Comparison of ENCODE assay signal across 8 cellular contexts in the genomic region with DNA sequence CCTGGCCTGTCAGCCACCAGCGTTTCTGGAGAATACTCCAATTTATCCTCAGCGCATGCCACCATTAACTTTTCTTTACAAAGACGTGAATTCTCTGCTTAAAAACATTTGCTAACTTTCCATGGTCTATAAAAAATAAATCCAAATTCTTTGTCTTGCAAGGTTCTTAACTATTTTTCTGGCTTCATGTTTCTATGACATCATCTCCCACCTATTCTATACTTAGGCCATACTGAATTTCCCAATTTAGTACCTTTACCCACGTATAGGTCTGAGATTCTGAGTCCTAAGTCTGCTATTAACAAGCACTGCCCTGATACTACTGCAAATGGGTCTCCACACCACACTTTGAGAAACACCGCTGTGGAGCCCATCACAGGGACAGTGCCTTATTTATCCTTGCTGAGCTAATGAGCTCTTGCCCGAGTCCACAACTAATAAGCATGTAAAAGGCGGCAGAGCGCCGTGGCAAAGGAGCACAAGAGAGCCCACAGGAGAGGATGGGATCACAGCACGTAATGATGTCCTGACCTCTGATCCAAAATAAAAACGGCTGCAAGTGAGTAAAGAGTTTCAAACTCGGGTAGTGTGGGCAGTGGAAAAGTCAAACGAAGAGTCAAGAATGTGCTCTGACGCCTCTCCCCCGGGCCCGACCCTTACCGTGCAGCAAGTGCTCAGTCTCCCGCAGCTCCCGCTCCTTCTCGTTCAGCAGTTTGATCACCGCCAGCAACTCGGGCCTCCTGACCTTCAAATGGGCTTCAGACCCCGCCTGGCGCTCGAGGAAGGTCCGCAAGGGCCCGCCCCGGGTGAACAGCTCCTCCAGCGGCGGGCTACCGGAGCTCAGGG. TPM values are rescaled to one million over a fixed set of nuclear protein-coding genes. Genes with fewer than 3 reads are reported as not detected.
DNase-seq lines count a peak whose midpoint lies in the region; ATAC-seq, FAIRE-seq and TF ChIP-seq lines count a peak whose summit lies in the region.

No MANE protein-coding gene starts in this region.

- peak overlapping the region; percentile 70 for H3K9ac ChIP-seq in neural cell (ENCODE audit: low read length)

- TF ChIP-seq CTCF in VCaP (conservative IDR thresholded peaks at IDR 0.05) (no peak), esophagus muscularis mucosa (IDR thresholded peaks at IDR 0.05) (no peak), neural cell (IDR thresholded peaks at IDR 0.05; ENCODE audit: poor library complexity, severe bottlenecking) (no peak)

- no peaks in the 10 kb centered on the region for H3K9me3 ChIP-seq in CD4-positive, alpha-beta memory T cell (ENCODE audit: control insufficient read depth in 1 of 2, low read length in 2 of 2)
- H3K9me3 ChIP-seq in esophagus muscularis mucosa, result no peaks in the 10 kb centered on the region
- no peaks in the 10 kb centered on the region for H3K9me3 ChIP-seq in neural cell (ENCODE audit: low read length)

- TF ChIP-seq EP300 in esophagus muscularis mucosa (IDR thresholded peaks at IDR 0.05) (no peak), neural cell (conservative IDR thresholded peaks at IDR 0.05; ENCODE audit: poor library complexity, severe bottlenecking) (no peak)

- H3K27me3 Mint-ChIP-seq in CD4-positive, alpha-beta memory T cell, result no peaks in the 10 kb centered on the region

- H2AFZ ChIP-seq in neural cell (ENCODE audit: low read depth, low read length), result peak overlapping the region; percentile 54

- 6% methylated on average over 15 of the region's 31 CpGs for WGBS in esophagus muscularis mucosa

- peak overlapping the region; percentile 82 to 95 (median 93) for H3K27ac Mint-ChIP-seq in CD4-positive, alpha-beta memory T cell

- peak overlapping the region; percentile 84 for H3K4me2 ChIP-seq in neural cell (ENCODE audit: low read length)

- H3K27ac ChIP-seq in CD4-positive, alpha-beta memory T cell (ENCODE audit: low read depth, low read length), result peak overlapping the region; percentile 82
- H3K27ac ChIP-seq in VCaP, result peak overlapping the region; percentile 87
- peak overlapping the region; percentile 86 to 90 (median 88) for H3K27ac ChIP-seq in esophagus muscularis mucosa (replicated peaks in 1 of 4)
- H3K27ac ChIP-seq in neural cell (ENCODE audit: low read length), result peak overlapping the region; percentile 51

- intact Hi-C loops in CD4-positive, alpha-beta memory T cell (cut with micrococcal nuclease), result loop anchor here (2.0 to 10.0 kb wide), 3 partner anchors 19 to 1733 kb away; a partner anchor contains a TSS
- intact Hi-C loops in esophagus muscularis mucosa (cut with DNase I), result no loop called here

- H3F3A ChIP-seq in neural cell (ENCODE audit: insufficient read depth, low read length, poor library complexity, severe bottlenecking), result peaks cover 6% of the 10 kb centered on the region

- peak overlapping the region; percentile 89 to 92 for H3K4me3 ChIP-seq in CD4-positive, alpha-beta memory T cell (ENCODE audit: low read length in 2 of 2)
- H3K4me3 ChIP-seq in esophagus muscularis mucosa (peak overlapping the region; percentile 74 to 84 (median 76)), neural cell (ENCODE audit: low read length) (peak overlapping the region; percentile 84)

- peak in 2 of 5 donors; percentile 5 to 35 for DNase-seq in CD4-positive, alpha-beta memory T cell
- no peak for DNase-seq in GM19239 (ENCODE audit: insufficient read length, low spot score)
- DNase-seq in esophagus muscularis mucosa (ENCODE audit: extremely low spot score), result no peak
- no peak for DNase-seq in amniotic stem cell (lab: John Stamatoyannopoulos, UW)
- no peak for DNase-seq in NCI-H187 treated with DMSO at 0.1 percent for 48 hours (lab: John Stamatoyannopoulos, UW)

- peaks cover 53% of the 10 kb centered on the region for H3K79me2 ChIP-seq in neural cell (replicated peaks; ENCODE audit: insufficient read depth, low read length)

- peaks cover 43% of the 10 kb centered on the region for H3K4me1 ChIP-seq in CD4-positive, alpha-beta memory T cell (ENCODE audit: insufficient read depth, low read length)
- H3K4me1 ChIP-seq in esophagus muscularis mucosa, result peaks cover 29 to 43% (median 39%) of the 10 kb centered on the region in 4 donors

- no peak for TF ChIP-seq RAD21 in neural cell (conservative IDR thresholded peaks at IDR 0.05)

- no peaks in the 10 kb centered on the region for H3K9me3 Mint-ChIP-seq in CD4-positive, alpha-beta memory T cell

- ATAC-seq in HG03354 (IDR thresholded peaks at IDR 0.05; ENCODE audit: poor library complexity, severe bottlenecking, unreplicated experiment), result peak; percentile 33

- H4K20me1 ChIP-seq in neural cell (ENCODE audit: insufficient read depth), result no peaks in the 10 kb centered on the region

- H3K4me1 Mint-ChIP-seq in CD4-positive, alpha-beta memory T cell, result peaks cover 35 to 54% (median 46%) of the 10 kb centered on the region in 4 donors

- peak overlapping the region; percentile 94 to 98 (median 96) for H3K4me3 Mint-ChIP-seq in CD4-positive, alpha-beta memory T cell

- POLR2A ChIA-PET in CD4-positive, alpha-beta memory T cell (lab: Charles Lee; ENCODE audit: partially characterized antibody), result interaction anchor here (0.7 to 2.9 kb wide), 3 partner anchors 17 to 1293 kb away, joined by 3 to 17 read pairs (median 3); a partner anchor contains a TSS

- H3K36me3 Mint-ChIP-seq in CD4-positive, alpha-beta memory T cell, result peaks cover 16 to 32% of the 10 kb centered on the region in 2 donors

- CTCF ChIA-PET in CD4-positive, alpha-beta memory T cell (lab: Charles Lee; ENCODE audit: partially characterized antibody), result interaction anchor here (0.6 to 2.2 kb wide), 5 partner anchors 16 to 1722 kb away, joined by 3 to 8 read pairs (median 3); a partner anchor contains a TSS

- no peaks in the 10 kb centered on the region for H3K27me3 ChIP-seq in CD4-positive, alpha-beta memory T cell (ENCODE audit: insufficient read depth, low read length)
- no peaks in the 10 kb centered on the region for H3K27me3 ChIP-seq in esophagus muscularis mucosa
- H3K27me3 ChIP-seq in neural cell (ENCODE audit: insufficient read depth, low read depth, low read length), result no peaks in the 10 kb centered on the region

- H3K9me2 ChIP-seq in neural cell (ENCODE audit: insufficient read depth, low read length), result no peaks in the 10 kb centered on the region

- peak; percentile 64 for FAIRE-seq in GM19239 (lab: Jason Lieb, UNC)

- H3K36me3 ChIP-seq in CD4-positive, alpha-beta memory T cell (ENCODE audit: insufficient read depth, low read length), result peaks cover 6% of the 10 kb centered on the region
- peaks cover 0 to 16% (median 10%) of the 10 kb centered on the region in 4 donors for H3K36me3 ChIP-seq in esophagus muscularis mucosa
- H3K36me3 ChIP-seq in neural cell (ENCODE audit: insufficient read depth, low read length), result no peaks in the 10 kb centered on the region

- no peak for TF ChIP-seq POLR2A in esophagus muscularis mucosa (IDR thresholded peaks at IDR 0.05; ENCODE audit: low read depth)

TF ChIP-seq in neural cell, 6 proteins besides CTCF, POLR2A, EP300 and RAD21:
- no peak for TF ChIP-seq POLR2AphosphoS5 (IDR thresholded peaks at IDR 0.05)

RNA-seq across cellular contexts. Expression of a gene that starts 0.5 kb away (rescaled TPM):
- total RNA-seq in CD4-positive, alpha-beta memory T cell, result 10 to 100 TPM; 17.3 to 18.3 TPM
- 1 to 10 TPM; 5.1 to 6.6 TPM for polyA plus RNA-seq in CD4-positive, alpha-beta memory T cell
- 10 to 100 TPM; 16.9 to 26.6 (median 21.1) TPM for total RNA-seq in esophagus muscularis mucosa
- 14.0 and 16.2 TPM in 2 replicates for polyA plus RNA-seq in neural cell
- polyA minus RNA-seq in neural cell, result 19.0 and 20.5 TPM in 2 replicates

RNA-seq across cellular contexts. Expression of a gene that starts 19.1 kb away (rescaled TPM):
- total RNA-seq in CD4-positive, alpha-beta memory T cell, result 10 to 100 TPM in 1 of 2 experiments, 1 to 10 TPM in 1; 9.9 to 10.4 TPM
- 1 to 10 TPM; 4.8 to 8.8 TPM for polyA plus RNA-seq in CD4-positive, alpha-beta memory T cell
- total RNA-seq in esophagus muscularis mucosa, result 1 to 10 TPM; 2.1 to 6.3 (median 4.1) TPM
- 7.8 and 8.7 TPM in 2 replicates for polyA plus RNA-seq in neural cell
- 6.6 and 7.1 TPM in 2 replicates for polyA minus RNA-seq in neural cell
